In the genomic region with DNA sequence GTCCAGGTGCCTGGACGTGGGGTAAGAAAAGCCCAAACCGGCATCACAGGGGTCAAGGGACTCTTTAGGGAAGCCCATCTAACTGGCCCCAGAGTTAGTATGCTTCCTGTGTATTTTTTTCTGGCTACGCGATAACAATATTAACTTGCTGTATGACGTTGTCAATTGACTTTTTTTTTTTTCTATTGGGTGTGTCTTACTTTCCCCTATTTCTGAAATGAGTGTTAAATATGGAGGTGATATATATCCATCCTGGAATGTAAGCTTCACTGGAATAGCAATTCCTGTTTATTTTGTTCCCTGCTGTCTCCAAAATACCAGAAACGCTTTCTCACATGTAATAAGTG, we compare ENCODE assay signal across 9 cellular contexts. TPM values are rescaled to one million over a fixed set of nuclear protein-coding genes. Genes with fewer than 3 reads are reported as not detected.
DNase-seq lines count a peak whose midpoint lies in the region; TF ChIP-seq lines count a peak whose summit lies in the region.
"Had no signal": no experiment of that assay in that cellular context is flagged by ENCODE, and none has a peak within 500 bp of the region (broad histone marks: within the 10 kb centered on the region; RNA-seq: fewer than 3 reads in every experiment).

No MANE protein-coding gene starts in this region.

- intact Hi-C loops in activated CD4-positive, alpha-beta T cell treated with anti-CD3 and anti-CD28 coated beads, Interleukin-2, amount 10 ng/mL, durations not matched to agents 24 days and 14 days (cut with micrococcal nuclease): no loop called here
- intact Hi-C loops in testis (cut with DNase I; ENCODE audit: low total_unique reads) (no loop called here), posterior cingulate gyrus (cut with DNase I) (no loop called here)

- TF ChIP-seq POLR2A in testis (IDR thresholded peaks at IDR 0.05): no peak

- no peaks in the 10 kb centered on the region for H3K9me3 Mint-ChIP-seq in activated CD4-positive, alpha-beta T cell treated with anti-CD3 and anti-CD28 coated beads, Interleukin-2, amount 10 ng/mL, durations not matched to agents 24 days and 14 days
- no peaks in the 10 kb centered on the region for H3K9me3 Mint-ChIP-seq in activated naive CD8-positive, alpha-beta T cell (ENCODE audit: low read depth)

- no peaks in the 10 kb centered on the region for H3K36me3 Mint-ChIP-seq in activated CD4-positive, alpha-beta T cell treated with anti-CD3 and anti-CD28 coated beads, Interleukin-2, amount 10 ng/mL, durations not matched to agents 24 days and 14 days (ENCODE audit: low read depth)
- no peaks in the 10 kb centered on the region for H3K36me3 Mint-ChIP-seq in activated naive CD8-positive, alpha-beta T cell

- no peak for DNase-seq in activated CD4-positive, alpha-beta T cell treated with anti-CD3 and anti-CD28 coated beads, Interleukin-2, amount 10 ng/mL, durations not matched to agents 24 days and 14 days
- no peak for DNase-seq in activated CD4-positive, alpha-beta T cell treated with anti-CD3 and anti-CD28 coated beads, Interleukin-2, amount 50 U/mL, for 1 hour
- DNase-seq in kidney tubule cell (ENCODE audit: low spot score) (peak; percentile 15), testis (no peak), posterior cingulate gyrus (no peak), UCSD-AML1 (lab: John Stamatoyannopoulos, UW; ENCODE audit: unreplicated experiment) (no peak), cortex of kidney (lab: John Stamatoyannopoulos, UW) (no peak)

- peaks cover 48% of the 10 kb centered on the region for H3K27me3 Mint-ChIP-seq in activated CD4-positive, alpha-beta T cell treated with anti-CD3 and anti-CD28 coated beads, Interleukin-2, amount 10 ng/mL, durations not matched to agents 24 days and 14 days
- peaks cover 32% of the 10 kb centered on the region for H3K27me3 Mint-ChIP-seq in activated naive CD8-positive, alpha-beta T cell

- no peak for TF ChIP-seq CTCF in testis (IDR thresholded peaks at IDR 0.05)

- H3K4me1 ChIP-seq in testis: no peaks in the 10 kb centered on the region
- H3K4me1 ChIP-seq: BLaER1 had no signal

- peak overlapping the region in 1 of 2 donors; percentile 56 for H3K27ac ChIP-seq in testis
- H3K27ac ChIP-seq: BLaER1 had no signal

- no peaks in the 10 kb centered on the region for H3K27me3 ChIP-seq in testis
- H3K27me3 ChIP-seq: BLaER1 had no signal

- peaks cover 4% of the 10 kb centered on the region for H3K4me1 Mint-ChIP-seq in activated CD4-positive, alpha-beta T cell treated with anti-CD3 and anti-CD28 coated beads, Interleukin-2, amount 10 ng/mL, durations not matched to agents 24 days and 14 days
- H3K4me1 Mint-ChIP-seq in activated naive CD8-positive, alpha-beta T cell (ENCODE audit: low read depth): peaks cover 7% of the 10 kb centered on the region

- H3K4me3 ChIP-seq in testis: peak overlapping the region; percentile 61 to 69
- H3K4me3 ChIP-seq: BLaER1 had no signal

- H3K9me3 ChIP-seq in testis: no peaks in the 10 kb centered on the region

- WGBS in testis, 2 donors: 11 to 12% methylated on average over 6 of the region's 6 CpGs

- H3K27ac Mint-ChIP-seq in activated CD4-positive, alpha-beta T cell treated with anti-CD3 and anti-CD28 coated beads, Interleukin-2, amount 10 ng/mL, durations not matched to agents 24 days and 14 days: no peak overlapping the region
- no peak overlapping the region for H3K27ac Mint-ChIP-seq in activated naive CD8-positive, alpha-beta T cell

- no peaks in the 10 kb centered on the region for H3K36me3 ChIP-seq in testis (ENCODE audit: low read depth, missing control alignments)
- H3K36me3 ChIP-seq: BLaER1 had no signal

- peak overlapping the region; percentile 64 for H3K4me3 Mint-ChIP-seq in activated CD4-positive, alpha-beta T cell treated with anti-CD3 and anti-CD28 coated beads, Interleukin-2, amount 10 ng/mL, durations not matched to agents 24 days and 14 days
- peak overlapping the region; percentile 77 for H3K4me3 Mint-ChIP-seq in activated naive CD8-positive, alpha-beta T cell

RNA-seq across cellular contexts. Expression of gene GMNC, which starts 0.6 kb away (rescaled TPM):
- total RNA-seq in activated CD4-positive, alpha-beta T cell treated with anti-CD3 and anti-CD28 coated beads, Interleukin-2, amount 10 ng/mL, durations not matched to agents 24 days and 14 days: not detected in 2 replicates
- 1 to 10 TPM; 2.2 to 2.3 TPM for total RNA-seq in testis
- polyA plus RNA-seq in testis (ENCODE audit: insufficient read depth, low read depth, low replicate concordance): 8.2 TPM
